ENCODE assay signal across 14 cellular contexts in the genomic region with DNA sequence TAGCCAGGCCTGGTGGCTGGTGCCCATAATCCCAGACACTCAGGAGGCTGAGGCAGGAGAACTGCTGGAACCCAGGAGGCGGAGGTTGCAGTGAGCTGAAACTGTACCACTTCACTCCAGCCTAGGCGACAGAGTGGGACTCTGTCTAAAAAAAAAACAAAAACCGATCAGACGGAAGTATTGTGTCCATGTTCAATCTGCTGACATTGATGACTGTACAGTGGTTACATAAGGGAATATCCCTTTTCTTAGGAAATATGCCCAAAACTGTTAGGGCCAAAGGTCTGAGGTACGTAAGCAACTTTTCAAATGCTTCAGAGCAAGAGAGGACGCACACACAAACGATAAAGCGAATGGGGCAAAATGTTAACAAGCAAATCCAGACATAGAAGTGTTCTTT.
"Had no signal": no experiment of that assay in that cellular context is flagged by ENCODE, and none has a peak within 500 bp of the region (broad histone marks: within the 10 kb centered on the region; RNA-seq: fewer than 3 reads in every experiment).

No MANE protein-coding gene starts in this region.

- H3K9me3 Mint-ChIP-seq: nephron progenitor cell had no signal

- ATAC-seq: activated CD4-positive, CD25-positive, alpha-beta regulatory T cell treated with anti-CD3 and anti-CD28 coated beads, Interleukin-2, amount 50 U/mL, for 24 hours; gastrocnemius medialis; heart right ventricle; psoas muscle; Right ventricle myocardium inferior had no signal

- H3K9ac ChIP-seq: SK-N-SH had no signal

- H3K4me3 Mint-ChIP-seq: nephron progenitor cell had no signal

- H3K27ac Mint-ChIP-seq: nephron progenitor cell had no signal

- H3K4me1 ChIP-seq: gastrocnemius medialis, psoas muscle had no signal

- H3K36me3 ChIP-seq: gastrocnemius medialis, heart right ventricle had no signal

- H3K9me3 ChIP-seq: gastrocnemius medialis, psoas muscle, SK-N-SH had no signal

- H3K27me3 ChIP-seq: gastrocnemius medialis had no signal

- H3K27ac ChIP-seq: epithelial cell of prostate had no signal

- DNase-seq: activated effector memory CD4-positive, alpha-beta T cell treated with Interleukin-2 at 50 U/mL for 16 hours; effector CD8-positive, alpha-beta T cell; gastrocnemius medialis; heart right ventricle; mesendoderm; nephron progenitor cell; psoas muscle; stimulated activated CD4-positive, alpha-beta T cell treated with anti-CD3 and anti-CD28 coated beads, Interleukin-4, amount 100 ng/mL, for 1 hour; stimulated activated CD8-positive, alpha-beta memory T cell treated with anti-CD3 and anti-CD28 coated beads, Interleukin-4, amount 100 ng/mL, for 48 hours had no signal

- H3K4me3 ChIP-seq: coronary artery, gastrocnemius medialis, heart right ventricle, psoas muscle had no signal

- H3K4me2 ChIP-seq: SK-N-SH had no signal
